In genomic region chr20:44081888-44082287, GRCh38 we compare ENCODE assay signal across 22 cellular contexts.
"Had no signal": no experiment of that assay in that cellular context is flagged by ENCODE, and none has a peak within 500 bp of the region (broad histone marks: within the 10 kb centered on the region; RNA-seq: fewer than 3 reads in every experiment).

No MANE protein-coding gene starts in this region.

- H3K4me1 ChIP-seq: colonic mucosa, pancreas, tibial nerve, uterus had no signal

- DNase-seq: colonic mucosa; effector CD8-positive, alpha-beta T cell; endodermal cell; foreskin fibroblast; left ventricle myocardium superior; lower lobe of right lung; pancreas; retina; spleen; stimulated activated CD4-positive, alpha-beta T cell treated with anti-CD3 and anti-CD28 coated beads, Interleukin-4, amount 100 ng/mL, for 4 hours; stimulated activated naive B cell treated with anti-CD40 and anti-IgM and Interleukin-4, amounts not matched to agents 10 μg/mL and 1 μg/mL and 100 μg/mL, for 72 hours; upper lobe of left lung; uterus had no signal

- H3K27ac ChIP-seq: colonic mucosa, epithelial cell of prostate, hepatocyte, lower lobe of right lung, neutrophil, pancreas, skin epidermis, spleen, thoracic aorta, tibial nerve, upper lobe of left lung, uterus had no signal

- H3K4me3 ChIP-seq: colonic mucosa, gastrocnemius medialis, hepatocyte, lower lobe of right lung, pancreas, skin epidermis, spleen, thoracic aorta, tibial nerve, upper lobe of left lung, uterus had no signal

- ATAC-seq: esophagus mucosa; gastrocnemius medialis; left ventricle myocardium superior; lower lobe of right lung; natural killer cell treated with Interleukin-12 subunit alpha and Interleukin-12 subunit beta and Interleukin-15 and Interleukin-18, amount 100 ng/mL, for 72 hours; pancreas; stimulated activated naive B cell treated with anti-CD40 and anti-IgM and Interleukin-4, amounts not matched to agents 10 μg/mL and 1 μg/mL and 100 μg/mL, for 72 hours had no signal

- H3K27me3 ChIP-seq: colonic mucosa, gastrocnemius medialis, hepatocyte, neutrophil, pancreas, spleen, tibial nerve, upper lobe of left lung, uterus had no signal

- H3K36me3 ChIP-seq: colonic mucosa, gastrocnemius medialis, lower lobe of right lung, neutrophil, pancreas, spleen, thoracic aorta, tibial nerve, upper lobe of left lung, uterus had no signal

- H3K9me3 ChIP-seq: colonic mucosa, gastrocnemius medialis, lower lobe of right lung, neutrophil, pancreas, spleen, thoracic aorta, tibial nerve, upper lobe of left lung, uterus had no signal
